ENCODE assay signal across 1 cellular context in the genomic region with DNA sequence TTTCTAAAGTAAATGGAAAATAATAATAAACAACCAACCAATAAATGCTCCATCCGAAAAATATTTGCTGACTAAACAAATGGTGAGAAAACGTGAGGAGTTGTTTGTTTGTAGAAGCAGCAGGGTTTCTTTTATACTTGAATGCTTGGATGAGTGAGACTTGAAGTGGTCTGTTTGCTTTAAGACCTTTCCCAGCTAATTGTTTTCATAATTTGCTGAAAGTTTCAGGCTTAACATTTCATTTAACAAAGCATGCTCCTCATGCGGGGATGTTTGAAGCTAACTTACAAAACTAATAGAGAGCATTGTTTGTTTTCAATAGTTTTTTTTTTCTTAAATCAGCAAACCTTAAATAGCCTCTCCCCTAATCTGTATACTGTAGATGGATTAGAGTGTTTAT.
TF ChIP-seq lines count a peak whose summit lies in the region.

No MANE protein-coding gene starts in this region.

TF ChIP-seq in GM23338, 12 proteins besides CTCF, POLR2A, EP300 and RAD21 (continued from another document):
- TF ChIP-seq, protein P1, sequence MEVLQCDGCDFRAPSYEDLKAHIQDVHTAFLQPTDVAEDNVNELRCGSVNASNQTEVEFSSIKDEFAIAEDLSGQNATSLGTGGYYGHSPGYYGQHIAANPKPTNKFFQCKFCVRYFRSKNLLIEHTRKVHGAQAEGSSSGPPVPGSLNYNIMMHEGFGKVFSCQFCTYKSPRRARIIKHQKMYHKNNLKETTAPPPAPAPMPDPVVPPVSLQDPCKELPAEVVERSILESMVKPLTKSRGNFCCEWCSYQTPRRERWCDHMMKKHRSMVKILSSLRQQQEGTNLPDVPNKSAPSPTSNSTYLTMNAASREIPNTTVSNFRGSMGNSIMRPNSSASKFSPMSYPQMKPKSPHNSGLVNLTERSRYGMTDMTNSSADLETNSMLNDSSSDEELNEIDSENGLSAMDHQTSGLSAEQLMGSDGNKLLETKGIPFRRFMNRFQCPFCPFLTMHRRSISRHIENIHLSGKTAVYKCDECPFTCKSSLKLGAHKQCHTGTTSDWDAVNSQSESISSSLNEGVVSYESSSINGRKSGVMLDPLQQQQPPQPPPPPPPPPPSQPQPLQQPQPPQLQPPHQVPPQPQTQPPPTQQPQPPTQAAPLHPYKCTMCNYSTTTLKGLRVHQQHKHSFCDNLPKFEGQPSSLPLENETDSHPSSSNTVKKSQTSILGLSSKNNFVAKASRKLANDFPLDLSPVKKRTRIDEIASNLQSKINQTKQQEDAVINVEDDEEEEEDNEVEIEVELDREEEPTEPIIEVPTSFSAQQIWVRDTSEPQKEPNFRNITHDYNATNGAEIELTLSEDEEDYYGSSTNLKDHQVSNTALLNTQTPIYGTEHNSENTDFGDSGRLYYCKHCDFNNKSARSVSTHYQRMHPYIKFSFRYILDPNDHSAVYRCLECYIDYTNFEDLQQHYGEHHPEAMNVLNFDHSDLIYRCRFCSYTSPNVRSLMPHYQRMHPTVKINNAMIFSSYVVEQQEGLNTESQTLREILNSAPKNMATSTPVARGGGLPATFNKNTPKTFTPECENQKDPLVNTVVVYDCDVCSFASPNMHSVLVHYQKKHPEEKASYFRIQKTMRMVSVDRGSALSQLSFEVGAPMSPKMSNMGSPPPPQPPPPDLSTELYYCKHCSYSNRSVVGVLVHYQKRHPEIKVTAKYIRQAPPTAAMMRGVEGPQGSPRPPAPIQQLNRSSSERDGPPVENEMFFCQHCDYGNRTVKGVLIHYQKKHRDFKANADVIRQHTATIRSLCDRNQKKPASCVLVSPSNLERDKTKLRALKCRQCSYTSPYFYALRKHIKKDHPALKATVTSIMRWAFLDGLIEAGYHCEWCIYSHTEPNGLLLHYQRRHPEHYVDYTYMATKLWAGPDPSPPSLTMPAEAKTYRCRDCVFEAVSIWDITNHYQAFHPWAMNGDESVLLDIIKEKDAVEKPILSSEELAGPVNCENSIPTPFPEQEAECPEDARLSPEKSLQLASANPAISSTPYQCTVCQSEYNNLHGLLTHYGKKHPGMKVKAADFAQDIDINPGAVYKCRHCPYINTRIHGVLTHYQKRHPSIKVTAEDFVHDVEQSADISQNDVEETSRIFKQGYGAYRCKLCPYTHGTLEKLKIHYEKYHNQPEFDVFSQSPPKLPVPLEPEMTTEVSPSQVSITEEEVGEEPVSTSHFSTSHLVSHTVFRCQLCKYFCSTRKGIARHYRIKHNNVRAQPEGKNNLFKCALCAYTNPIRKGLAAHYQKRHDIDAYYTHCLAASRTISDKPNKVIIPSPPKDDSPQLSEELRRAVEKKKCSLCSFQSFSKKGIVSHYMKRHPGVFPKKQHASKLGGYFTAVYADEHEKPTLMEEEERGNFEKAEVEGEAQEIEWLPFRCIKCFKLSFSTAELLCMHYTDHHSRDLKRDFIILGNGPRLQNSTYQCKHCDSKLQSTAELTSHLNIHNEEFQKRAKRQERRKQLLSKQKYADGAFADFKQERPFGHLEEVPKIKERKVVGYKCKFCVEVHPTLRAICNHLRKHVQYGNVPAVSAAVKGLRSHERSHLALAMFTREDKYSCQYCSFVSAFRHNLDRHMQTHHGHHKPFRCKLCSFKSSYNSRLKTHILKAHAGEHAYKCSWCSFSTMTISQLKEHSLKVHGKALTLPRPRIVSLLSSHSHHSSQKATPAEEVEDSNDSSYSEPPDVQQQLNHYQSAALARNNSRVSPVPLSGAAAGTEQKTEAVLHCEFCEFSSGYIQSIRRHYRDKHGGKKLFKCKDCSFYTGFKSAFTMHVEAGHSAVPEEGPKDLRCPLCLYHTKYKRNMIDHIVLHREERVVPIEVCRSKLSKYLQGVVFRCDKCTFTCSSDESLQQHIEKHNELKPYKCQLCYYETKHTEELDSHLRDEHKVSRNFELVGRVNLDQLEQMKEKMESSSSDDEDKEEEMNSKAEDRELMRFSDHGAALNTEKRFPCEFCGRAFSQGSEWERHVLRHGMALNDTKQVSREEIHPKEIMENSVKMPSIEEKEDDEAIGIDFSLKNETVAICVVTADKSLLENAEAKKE (CRISPR knock-in tag; IDR thresholded peaks at IDR 0.05), result no peak
- TF ChIP-seq EZH2 (IDR thresholded peaks at IDR 0.05; ENCODE audit: low read depth, unreplicated experiment), result no peak
- TF ChIP-seq, protein P2, sequence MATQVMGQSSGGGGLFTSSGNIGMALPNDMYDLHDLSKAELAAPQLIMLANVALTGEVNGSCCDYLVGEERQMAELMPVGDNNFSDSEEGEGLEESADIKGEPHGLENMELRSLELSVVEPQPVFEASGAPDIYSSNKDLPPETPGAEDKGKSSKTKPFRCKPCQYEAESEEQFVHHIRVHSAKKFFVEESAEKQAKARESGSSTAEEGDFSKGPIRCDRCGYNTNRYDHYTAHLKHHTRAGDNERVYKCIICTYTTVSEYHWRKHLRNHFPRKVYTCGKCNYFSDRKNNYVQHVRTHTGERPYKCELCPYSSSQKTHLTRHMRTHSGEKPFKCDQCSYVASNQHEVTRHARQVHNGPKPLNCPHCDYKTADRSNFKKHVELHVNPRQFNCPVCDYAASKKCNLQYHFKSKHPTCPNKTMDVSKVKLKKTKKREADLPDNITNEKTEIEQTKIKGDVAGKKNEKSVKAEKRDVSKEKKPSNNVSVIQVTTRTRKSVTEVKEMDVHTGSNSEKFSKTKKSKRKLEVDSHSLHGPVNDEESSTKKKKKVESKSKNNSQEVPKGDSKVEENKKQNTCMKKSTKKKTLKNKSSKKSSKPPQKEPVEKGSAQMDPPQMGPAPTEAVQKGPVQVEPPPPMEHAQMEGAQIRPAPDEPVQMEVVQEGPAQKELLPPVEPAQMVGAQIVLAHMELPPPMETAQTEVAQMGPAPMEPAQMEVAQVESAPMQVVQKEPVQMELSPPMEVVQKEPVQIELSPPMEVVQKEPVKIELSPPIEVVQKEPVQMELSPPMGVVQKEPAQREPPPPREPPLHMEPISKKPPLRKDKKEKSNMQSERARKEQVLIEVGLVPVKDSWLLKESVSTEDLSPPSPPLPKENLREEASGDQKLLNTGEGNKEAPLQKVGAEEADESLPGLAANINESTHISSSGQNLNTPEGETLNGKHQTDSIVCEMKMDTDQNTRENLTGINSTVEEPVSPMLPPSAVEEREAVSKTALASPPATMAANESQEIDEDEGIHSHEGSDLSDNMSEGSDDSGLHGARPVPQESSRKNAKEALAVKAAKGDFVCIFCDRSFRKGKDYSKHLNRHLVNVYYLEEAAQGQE (IDR thresholded peaks at IDR 0.05; ENCODE audit: unreplicated experiment), result no peak
- no peak for TF ChIP-seq STAT1 (IDR thresholded peaks at IDR 0.05; ENCODE audit: unreplicated experiment)
- TF ChIP-seq NANOG (IDR thresholded peaks at IDR 0.05; ENCODE audit: borderline replicate concordance), result no peak; the same call in 1 of the 2 replicates
- TF ChIP-seq EZH2phosphoT487 (IDR thresholded peaks at IDR 0.05; ENCODE audit: unreplicated experiment), result no peak
